ENCODE assay signal across 1 cellular context in genomic region chr9:122382901-122383850, GRCh38.
TF ChIP-seq lines count a peak whose summit lies in the region.

No MANE protein-coding gene starts in this region.

TF ChIP-seq in SK-N-SH treated with all-trans-retinoic acid at 6 μM for 48 hours, 23 proteins besides CTCF, POLR2A, EP300 and RAD21 (continued from another document):
- TF ChIP-seq POU6F1 (CRISPR knock-in tag; IDR thresholded peaks at IDR 0.05; ENCODE audit: borderline replicate concordance, low read depth) (no peak), ZNF8 (CRISPR knock-in tag; IDR thresholded peaks at IDR 0.05) (no peak)
